ENCODE assay signal across 20 cellular contexts in the genomic region with DNA sequence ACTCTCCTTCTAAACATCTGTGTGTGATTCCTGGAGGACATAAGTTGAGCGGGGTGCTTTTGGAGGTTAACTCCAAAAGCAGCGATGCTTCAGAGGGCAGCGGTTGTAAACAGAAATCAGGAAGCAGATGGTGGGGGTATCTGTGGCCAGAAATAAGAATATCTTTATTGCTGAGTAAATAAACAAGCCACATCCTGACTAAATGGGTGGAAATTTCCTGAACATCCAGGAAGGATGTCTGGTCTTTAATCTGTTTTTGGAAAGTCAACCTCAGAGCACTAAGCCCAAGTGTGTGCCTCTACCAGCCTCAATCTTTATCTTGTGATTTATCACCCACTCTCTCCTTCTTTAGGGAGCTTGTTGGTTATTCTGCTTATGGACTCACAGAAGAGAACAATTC.
"Had no signal": no experiment of that assay in that cellular context is flagged by ENCODE, and none has a peak within 500 bp of the region (broad histone marks: within the 10 kb centered on the region; RNA-seq: fewer than 3 reads in every experiment).

No MANE protein-coding gene starts in this region.

- H3K4me3 Mint-ChIP-seq: activated CD4-positive, alpha-beta T cell treated with anti-CD3 and anti-CD28 coated beads for 36 hours; dendritic cell treated with granulocyte-macrophage colony-stimulating factor and Interleukin-4, amounts not matched to agents 40 ng/mL and 50 ng/mL, for 4 days; endodermal cell; natural killer cell treated with Interleukin-12 subunit alpha and Interleukin-12 subunit beta and Interleukin-15 and Interleukin-18, amount 100 ng/mL, for 72 hours; stimulated activated naive B cell treated with anti-CD40 and anti-IgM and Interleukin-4, amounts not matched to agents 10 μg/mL and 1 μg/mL and 100 μg/mL, for 72 hours; T-cell; WTC11 had no signal

- H2AFZ ChIP-seq: parathyroid adenoma had no signal

- DNase-seq: activated CD4-positive, alpha-beta T cell treated with anti-CD3 and anti-CD28 coated beads for 36 hours; activated CD4-positive, alpha-beta T cell treated with anti-CD3 and anti-CD28 coated beads, Interleukin-2, amount 50 U/mL, for 48 hours; activated gamma-delta T cell treated with Interleukin-2 at 50 U/mL for 16 hours; endodermal cell; gastrocnemius medialis; head of caudate nucleus; kidney; left lung; stimulated activated CD4-positive, alpha-beta T cell treated with anti-CD3 and anti-CD28 coated beads, Interleukin-4, amount 100 ng/mL, for 4 hours; stimulated activated naive B cell treated with anti-CD40 and anti-IgM and Interleukin-4, amounts not matched to agents 10 μg/mL and 1 μg/mL and 100 μg/mL, for 72 hours; T-cell; upper lobe of right lung had no signal

- H3K27ac ChIP-seq: left lung, neutrophil, parathyroid adenoma, upper lobe of right lung had no signal

- ATAC-seq: activated CD4-positive, alpha-beta T cell treated with anti-CD3 and anti-CD28 coated beads for 36 hours; activated naive CD4-positive, alpha-beta T cell treated with anti-CD3 and anti-CD28 coated beads, Interleukin-2, amount 50 U/mL, for 72 hours; gastrocnemius medialis; left lung; natural killer cell treated with Interleukin-12 subunit alpha and Interleukin-12 subunit beta and Interleukin-15 and Interleukin-18, amount 100 ng/mL, for 72 hours; sciatic nerve; stimulated activated naive B cell treated with anti-CD40 and anti-IgM and Interleukin-4, amounts not matched to agents 10 μg/mL and 1 μg/mL and 100 μg/mL, for 72 hours; T-cell; upper lobe of right lung; WTC11 had no signal

- H3K4me3 ChIP-seq: gastrocnemius medialis, left lung, smooth muscle cell, upper lobe of right lung had no signal

- H3K9me3 Mint-ChIP-seq: dendritic cell treated with granulocyte-macrophage colony-stimulating factor and Interleukin-4, amounts not matched to agents 40 ng/mL and 50 ng/mL, for 4 days; endodermal cell; natural killer cell treated with Interleukin-12 subunit alpha and Interleukin-12 subunit beta and Interleukin-15 and Interleukin-18, amount 100 ng/mL, for 72 hours; stimulated activated naive B cell treated with anti-CD40 and anti-IgM and Interleukin-4, amounts not matched to agents 10 μg/mL and 1 μg/mL and 100 μg/mL, for 72 hours; T-cell had no signal

- H3K27me3 ChIP-seq: gastrocnemius medialis, left lung, neutrophil, upper lobe of right lung had no signal

- FAIRE-seq: kidney had no signal

- H3K9ac ChIP-seq: parathyroid adenoma had no signal

- H3K79me2 ChIP-seq: parathyroid adenoma had no signal

- H3K27ac Mint-ChIP-seq: activated CD4-positive, alpha-beta T cell treated with anti-CD3 and anti-CD28 coated beads for 36 hours; activated naive CD4-positive, alpha-beta T cell treated with anti-CD3 and anti-CD28 coated beads, Interleukin-2, amount 50 U/mL, for 72 hours; dendritic cell treated with granulocyte-macrophage colony-stimulating factor and Interleukin-4, amounts not matched to agents 40 ng/mL and 50 ng/mL, for 4 days; endodermal cell; natural killer cell treated with Interleukin-12 subunit alpha and Interleukin-12 subunit beta and Interleukin-15 and Interleukin-18, amount 100 ng/mL, for 72 hours; stimulated activated naive B cell treated with anti-CD40 and anti-IgM and Interleukin-4, amounts not matched to agents 10 μg/mL and 1 μg/mL and 100 μg/mL, for 72 hours; T-cell; WTC11 had no signal

- H3K36me3 ChIP-seq: gastrocnemius medialis, left lung, neutrophil, upper lobe of right lung had no signal

- H3K4me1 ChIP-seq: left lung, parathyroid adenoma, upper lobe of right lung had no signal

- H3K9me3 ChIP-seq: gastrocnemius medialis, left lung, neutrophil, upper lobe of right lung had no signal

- H3K4me1 Mint-ChIP-seq: activated CD4-positive, alpha-beta T cell treated with anti-CD3 and anti-CD28 coated beads for 36 hours; endodermal cell; T-cell had no signal

- H3K4me2 ChIP-seq: smooth muscle cell had no signal

- H3K36me3 Mint-ChIP-seq: activated naive CD4-positive, alpha-beta T cell treated with anti-CD3 and anti-CD28 coated beads, Interleukin-2, amount 50 U/mL, for 72 hours; natural killer cell treated with Interleukin-12 subunit alpha and Interleukin-12 subunit beta and Interleukin-15 and Interleukin-18, amount 100 ng/mL, for 72 hours; stimulated activated naive B cell treated with anti-CD40 and anti-IgM and Interleukin-4, amounts not matched to agents 10 μg/mL and 1 μg/mL and 100 μg/mL, for 72 hours; T-cell; WTC11 had no signal
